1 cellular context compared by ENCODE assay signal in genomic region chr9:89878687-89879086, GRCh38.
TF ChIP-seq lines count a peak whose summit lies in the region.

No MANE protein-coding gene starts in this region.

TF ChIP-seq in HepG2, 621 proteins besides CTCF, POLR2A, EP300 and RAD21 (continued from another document):
- TF ChIP-seq MED13 (CRISPR knock-in tag; IDR thresholded peaks at IDR 0.05): no peak
- no peak for TF ChIP-seq MED1 (CRISPR knock-in tag; IDR thresholded peaks at IDR 0.05)
